9 cellular contexts compared by ENCODE assay signal in the genomic region with DNA sequence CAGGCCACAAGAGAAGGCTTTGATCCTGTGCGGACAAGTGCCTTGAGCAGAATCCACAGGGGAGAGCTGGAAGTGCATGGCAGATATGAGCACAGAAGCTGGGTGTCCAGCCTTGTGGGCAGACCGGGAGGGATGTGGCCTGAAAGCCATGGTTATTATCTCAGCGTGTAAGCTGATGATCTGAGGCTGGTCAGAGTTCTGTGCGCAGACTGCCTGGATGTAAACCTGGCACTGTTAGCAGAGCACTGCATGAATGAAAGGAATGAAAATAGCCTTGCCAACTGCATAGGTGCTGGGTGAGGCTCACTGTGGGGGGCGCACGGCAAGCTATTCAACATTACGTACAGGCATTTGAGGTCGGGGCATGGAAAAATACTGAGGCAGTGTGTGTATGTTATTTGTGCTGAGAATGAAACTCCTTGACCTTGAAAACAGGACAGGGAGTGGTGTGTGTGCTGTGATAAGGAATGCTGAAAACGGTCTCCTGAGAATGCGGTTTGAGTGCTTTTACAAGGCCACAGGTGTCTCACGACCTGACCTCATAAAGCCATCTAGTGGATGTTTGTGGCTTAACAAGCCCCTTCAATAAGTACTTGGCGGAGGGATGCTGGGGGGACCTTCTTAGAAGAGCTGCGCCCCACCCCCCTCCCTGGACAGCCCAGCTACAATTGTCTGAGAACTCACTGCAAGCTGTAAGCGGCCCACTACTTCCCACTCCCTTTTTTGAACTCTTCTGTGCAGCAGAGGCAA. TPM values are rescaled to one million over a fixed set of nuclear protein-coding genes. Genes with fewer than 3 reads are reported as not detected.
DNase-seq lines count a peak whose midpoint lies in the region; ATAC-seq and TF ChIP-seq lines count a peak whose summit lies in the region.
"Had no signal": no experiment of that assay in that cellular context is flagged by ENCODE, and none has a peak within 500 bp of the region (broad histone marks: within the 10 kb centered on the region; RNA-seq: fewer than 3 reads in every experiment).

No MANE protein-coding gene starts in this region.

- H3K4me3 Mint-ChIP-seq in GM23338 = no peak overlapping the region
- H3K4me3 Mint-ChIP-seq: activated naive CD4-positive, alpha-beta T cell treated with anti-CD3 and anti-CD28 coated beads, Interleukin-2, amount 50 U/mL, for 24 hours had no signal

- peak; percentile 92 for ATAC-seq in GM23338
- ATAC-seq in left ventricle myocardium superior = peak; percentile 65
- ATAC-seq in GM21528 (IDR thresholded peaks at IDR 0.05; ENCODE audit: low FRiP score, unreplicated experiment) = no peak
- no peak for ATAC-seq in GM19452 (IDR thresholded peaks at IDR 0.05; ENCODE audit: unreplicated experiment)

- H3K27me3 ChIP-seq in GM23338 (ENCODE audit: insufficient read depth) (no peaks in the 10 kb centered on the region), testis (no peaks in the 10 kb centered on the region)

- H3K4me1 Mint-ChIP-seq in GM23338 = peaks cover 15% of the 10 kb centered on the region
- H3K4me1 Mint-ChIP-seq: activated naive CD4-positive, alpha-beta T cell treated with anti-CD3 and anti-CD28 coated beads, Interleukin-2, amount 50 U/mL, for 24 hours had no signal

- no peak overlapping the region for H3K27ac ChIP-seq in 22Rv1
- H3K27ac ChIP-seq in GM23338 (ENCODE audit: low read depth) = no peak overlapping the region
- H3K27ac ChIP-seq in testis = peak overlapping the region; percentile 74 to 85

- no peaks in the 10 kb centered on the region for H3K36me3 ChIP-seq in GM23338 (ENCODE audit: insufficient read depth)
- no peaks in the 10 kb centered on the region for H3K36me3 ChIP-seq in testis (ENCODE audit: low read depth, missing control alignments)

- 0 out of 2 replicates have a peak overlapping the region, but pooled peaks have one; percentile 48 for H3K4me2 ChIP-seq in GM23338

- no peaks in the 10 kb centered on the region for H4K20me1 ChIP-seq in GM23338 (replicated peaks; ENCODE audit: insufficient read depth)

- peak overlapping the region; percentile 65 for H2AFZ ChIP-seq in GM23338

- no peak for TF ChIP-seq POLR2A in testis (IDR thresholded peaks at IDR 0.05)

- no peaks in the 10 kb centered on the region for H3K9me2 ChIP-seq in GM23338 (ENCODE audit: insufficient read depth)

- peak overlapping the region; percentile 71 for H3K27ac Mint-ChIP-seq in GM23338
- H3K27ac Mint-ChIP-seq: activated naive CD4-positive, alpha-beta T cell treated with anti-CD3 and anti-CD28 coated beads, Interleukin-2, amount 50 U/mL, for 24 hours had no signal

- no peaks in the 10 kb centered on the region for H3K9me3 ChIP-seq in testis

- intact Hi-C loops in left ventricle myocardium superior (cut with micrococcal nuclease) (loop anchor here (10.0 kb wide), 1 partner anchor 127 kb away; no protein-coding TSS in a partner anchor), testis (cut with DNase I; ENCODE audit: low total_unique reads) (loop anchor here (10.0 kb wide), 1 partner anchor 137 kb away; no protein-coding TSS in a partner anchor)

- H3K79me2 ChIP-seq in GM23338 (replicated peaks; ENCODE audit: insufficient read depth) = no peaks in the 10 kb centered on the region

- H3K9me3 Mint-ChIP-seq in GM23338 = 0 out of 3 replicates have a peak, but pooled peaks cover 3% of the 10 kb centered on the region
- H3K9me3 Mint-ChIP-seq: activated naive CD4-positive, alpha-beta T cell treated with anti-CD3 and anti-CD28 coated beads, Interleukin-2, amount 50 U/mL, for 24 hours had no signal

- H3F3A ChIP-seq in GM23338 (replicated peaks; ENCODE audit: low read depth) = no peaks in the 10 kb centered on the region

- peak; percentile 91 for DNase-seq in GM23338 (ENCODE audit: low spot score)
- DNase-seq in SW480 (ENCODE audit: low spot score) = peak; percentile 58
- DNase-seq in left ventricle myocardium superior = no peak
- peak; percentile 77 for DNase-seq in testis
- DNase-seq in NCI-H1105 treated with DMSO at 0.1 percent for 48 hours (lab: John Stamatoyannopoulos, UW) = no peak

- H3K27me3 Mint-ChIP-seq in GM23338 (ENCODE audit: insufficient read depth, low read depth, poor library complexity) = peaks cover 14% of the 10 kb centered on the region

- 20 to 35% methylated on average over 11 to 14 of the region's 14 CpGs for WGBS in testis, 2 donors

- H3K4me3 ChIP-seq in GM23338 (no peak overlapping the region), testis (no peak overlapping the region)

- TF ChIP-seq CTCF in 22Rv1 (IDR thresholded peaks at IDR 0.05) (peak; percentile 55), GM23338 (conservative IDR thresholded peaks at IDR 0.05; ENCODE audit: low read depth in 2 of 2) (peak; percentile 61 to 78), testis (IDR thresholded peaks at IDR 0.05) (peak in 2 of 3 experiments; percentile 56 to 65)

- H3K36me3 Mint-ChIP-seq in GM23338 (ENCODE audit: low read depth) = no peaks in the 10 kb centered on the region
- H3K36me3 Mint-ChIP-seq: activated naive CD4-positive, alpha-beta T cell treated with anti-CD3 and anti-CD28 coated beads, Interleukin-2, amount 50 U/mL, for 24 hours had no signal

- H3K4me1 ChIP-seq in GM23338 (ENCODE audit: insufficient read depth) (peaks cover 8% of the 10 kb centered on the region; the same call in 1 of the 2 replicates), testis (peaks cover 24% of the 10 kb centered on the region)

TF ChIP-seq in GM23338, 12 proteins besides CTCF, POLR2A, EP300 and RAD21 (continues in another document):
- TF ChIP-seq ZNF331 (CRISPR knock-in tag; IDR thresholded peaks at IDR 0.05; ENCODE audit: low read depth) = no peak
- TF ChIP-seq, protein P1, sequence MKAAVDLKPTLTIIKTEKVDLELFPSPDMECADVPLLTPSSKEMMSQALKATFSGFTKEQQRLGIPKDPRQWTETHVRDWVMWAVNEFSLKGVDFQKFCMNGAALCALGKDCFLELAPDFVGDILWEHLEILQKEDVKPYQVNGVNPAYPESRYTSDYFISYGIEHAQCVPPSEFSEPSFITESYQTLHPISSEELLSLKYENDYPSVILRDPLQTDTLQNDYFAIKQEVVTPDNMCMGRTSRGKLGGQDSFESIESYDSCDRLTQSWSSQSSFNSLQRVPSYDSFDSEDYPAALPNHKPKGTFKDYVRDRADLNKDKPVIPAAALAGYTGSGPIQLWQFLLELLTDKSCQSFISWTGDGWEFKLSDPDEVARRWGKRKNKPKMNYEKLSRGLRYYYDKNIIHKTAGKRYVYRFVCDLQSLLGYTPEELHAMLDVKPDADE (IDR thresholded peaks at IDR 0.05) = no peak
- no peak for TF ChIP-seq ZNF114 (CRISPR knock-in tag; IDR thresholded peaks at IDR 0.05)
- no peak for TF ChIP-seq EZH2phosphoT487 (IDR thresholded peaks at IDR 0.05; ENCODE audit: unreplicated experiment)
- no peak for TF ChIP-seq POLR2AphosphoS5 (IDR thresholded peaks at IDR 0.05; ENCODE audit: low read depth)
- no peak for TF ChIP-seq EZH2 (IDR thresholded peaks at IDR 0.05; ENCODE audit: low read depth, unreplicated experiment)

RNA-seq across cellular contexts. Expression of gene AKR1C1, which starts 18.7 kb away (rescaled TPM):
- 2.9 and 5.1 TPM in 2 replicates for total RNA-seq in GM23338 (2014; rRNA removed; shearing (Covaris generic))
- 2.5 and 2.6 TPM in 2 replicates for polyA plus RNA-seq in GM23338 (2016; fragmentation: Nextera tagmentation; extraction: Ambion mirVana)
- 20.2 TPM for total RNA-seq in left ventricle myocardium superior
- total RNA-seq in testis = 10 to 100 TPM; 23.2 to 26.3 TPM
- polyA plus RNA-seq in testis (ENCODE audit: insufficient read depth, low read depth, low replicate concordance) = 30.8 TPM

RNA-seq across cellular contexts. Expression of gene AKR1C2, which starts 21.8 kb away (rescaled TPM):
- total RNA-seq in GM23338 (2014; rRNA removed; shearing (Covaris generic)) = 0.35 TPM in 1 of 2 replicates, not detected in the other
- polyA plus RNA-seq in GM23338 (2016; fragmentation: Nextera tagmentation; extraction: Ambion mirVana) = 0.83 and 0.86 TPM in 2 replicates
- total RNA-seq in left ventricle myocardium superior = 14.2 TPM
- total RNA-seq in testis = 1 to 10 TPM; 5.8 to 8.7 TPM
- polyA plus RNA-seq in testis (ENCODE audit: insufficient read depth, low read depth, low replicate concordance) = 35.5 TPM

Comparison
In these comparisons a context has a peak if more than half of its experiments do, and no peak if none do; other contexts are left out.
1. H3K27ac ChIP-seq: peak in testis (2 of 2); none in 22Rv1 (single experiment) and GM23338 (single experiment).
2. ATAC-seq: peak in GM23338 (single experiment) and left ventricle myocardium superior (single experiment); none in GM21528 (single experiment) and GM19452 (single experiment).
3. DNase-seq: peak in GM23338 (single experiment), SW480 (single experiment) and testis (single experiment); none in left ventricle myocardium superior (single experiment) and NCI-H1105 treated with DMSO at 0.1 percent for 48 hours (single experiment).
4. Peak in every context shown above with its lines, with median percentiles within 50 percentile points of each other: CTCF ChIP-seq.